1 cellular context compared by ENCODE assay signal in genomic region chr19:37059142-37059541, GRCh38.
TF ChIP-seq lines count a peak whose summit lies in the region.

No MANE protein-coding gene starts in this region.

TF ChIP-seq in liver, 16 proteins besides CTCF, POLR2A, EP300 and RAD21 (continued from another document):
- TF ChIP-seq, protein P1, sequence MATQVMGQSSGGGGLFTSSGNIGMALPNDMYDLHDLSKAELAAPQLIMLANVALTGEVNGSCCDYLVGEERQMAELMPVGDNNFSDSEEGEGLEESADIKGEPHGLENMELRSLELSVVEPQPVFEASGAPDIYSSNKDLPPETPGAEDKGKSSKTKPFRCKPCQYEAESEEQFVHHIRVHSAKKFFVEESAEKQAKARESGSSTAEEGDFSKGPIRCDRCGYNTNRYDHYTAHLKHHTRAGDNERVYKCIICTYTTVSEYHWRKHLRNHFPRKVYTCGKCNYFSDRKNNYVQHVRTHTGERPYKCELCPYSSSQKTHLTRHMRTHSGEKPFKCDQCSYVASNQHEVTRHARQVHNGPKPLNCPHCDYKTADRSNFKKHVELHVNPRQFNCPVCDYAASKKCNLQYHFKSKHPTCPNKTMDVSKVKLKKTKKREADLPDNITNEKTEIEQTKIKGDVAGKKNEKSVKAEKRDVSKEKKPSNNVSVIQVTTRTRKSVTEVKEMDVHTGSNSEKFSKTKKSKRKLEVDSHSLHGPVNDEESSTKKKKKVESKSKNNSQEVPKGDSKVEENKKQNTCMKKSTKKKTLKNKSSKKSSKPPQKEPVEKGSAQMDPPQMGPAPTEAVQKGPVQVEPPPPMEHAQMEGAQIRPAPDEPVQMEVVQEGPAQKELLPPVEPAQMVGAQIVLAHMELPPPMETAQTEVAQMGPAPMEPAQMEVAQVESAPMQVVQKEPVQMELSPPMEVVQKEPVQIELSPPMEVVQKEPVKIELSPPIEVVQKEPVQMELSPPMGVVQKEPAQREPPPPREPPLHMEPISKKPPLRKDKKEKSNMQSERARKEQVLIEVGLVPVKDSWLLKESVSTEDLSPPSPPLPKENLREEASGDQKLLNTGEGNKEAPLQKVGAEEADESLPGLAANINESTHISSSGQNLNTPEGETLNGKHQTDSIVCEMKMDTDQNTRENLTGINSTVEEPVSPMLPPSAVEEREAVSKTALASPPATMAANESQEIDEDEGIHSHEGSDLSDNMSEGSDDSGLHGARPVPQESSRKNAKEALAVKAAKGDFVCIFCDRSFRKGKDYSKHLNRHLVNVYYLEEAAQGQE (IDR thresholded peaks at IDR 0.05): no peak
- TF ChIP-seq FOXA1 (IDR thresholded peaks at IDR 0.05) (no peak), RXRA (IDR thresholded peaks at IDR 0.05) (no peak), SP1 (IDR thresholded peaks at IDR 0.05) (no peak), FOXA2 (IDR thresholded peaks at IDR 0.05) (no peak), ATF3 (IDR thresholded peaks at IDR 0.05) (no peak), YY1 (IDR thresholded peaks at IDR 0.05) (no peak), EGR1 (IDR thresholded peaks at IDR 0.05; ENCODE audit: low read depth in 2 of 2) (no peak), HNF4A (conservative IDR thresholded peaks at IDR 0.05) (no peak), HNF4G (IDR thresholded peaks at IDR 0.05) (no peak), NR2F2 (IDR thresholded peaks at IDR 0.05) (no peak)
- TF ChIP-seq, protein P2, sequence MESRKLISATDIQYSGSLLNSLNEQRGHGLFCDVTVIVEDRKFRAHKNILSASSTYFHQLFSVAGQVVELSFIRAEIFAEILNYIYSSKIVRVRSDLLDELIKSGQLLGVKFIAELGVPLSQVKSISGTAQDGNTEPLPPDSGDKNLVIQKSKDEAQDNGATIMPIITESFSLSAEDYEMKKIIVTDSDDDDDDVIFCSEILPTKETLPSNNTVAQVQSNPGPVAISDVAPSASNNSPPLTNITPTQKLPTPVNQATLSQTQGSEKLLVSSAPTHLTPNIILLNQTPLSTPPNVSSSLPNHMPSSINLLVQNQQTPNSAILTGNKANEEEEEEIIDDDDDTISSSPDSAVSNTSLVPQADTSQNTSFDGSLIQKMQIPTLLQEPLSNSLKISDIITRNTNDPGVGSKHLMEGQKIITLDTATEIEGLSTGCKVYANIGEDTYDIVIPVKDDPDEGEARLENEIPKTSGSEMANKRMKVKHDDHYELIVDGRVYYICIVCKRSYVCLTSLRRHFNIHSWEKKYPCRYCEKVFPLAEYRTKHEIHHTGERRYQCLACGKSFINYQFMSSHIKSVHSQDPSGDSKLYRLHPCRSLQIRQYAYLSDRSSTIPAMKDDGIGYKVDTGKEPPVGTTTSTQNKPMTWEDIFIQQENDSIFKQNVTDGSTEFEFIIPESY (IDR thresholded peaks at IDR 0.05): no peak
